Comparison of ENCODE assay signal across 1 cellular context in genomic region chr6:51459958-51460357, GRCh38.
TF ChIP-seq lines count a peak whose summit lies in the region.

No MANE protein-coding gene starts in this region.

TF ChIP-seq in GM12878, 131 proteins besides CTCF, POLR2A, EP300 and RAD21 (continued from another document):
- TF ChIP-seq REST (IDR thresholded peaks at IDR 0.05; ENCODE audit: low read depth, low read length): no peak
- TF ChIP-seq MEF2B (IDR thresholded peaks at IDR 0.05; ENCODE audit: partially characterized antibody, poor library complexity, severe bottlenecking): peak; percentile 99
- peak; percentile 92 for TF ChIP-seq FOXM1 (IDR thresholded peaks at IDR 0.05; ENCODE audit: low read depth, low read length)
- no peak for TF ChIP-seq NR2C1 (IDR thresholded peaks at IDR 0.05)
- no peak for TF ChIP-seq WRNIP1 (IDR thresholded peaks at IDR 0.05; ENCODE audit: borderline replicate concordance, low read depth, low read length)
- TF ChIP-seq ZNF24 (IDR thresholded peaks at IDR 0.05): peak; percentile 59; the same call in 1 of the 2 replicates
- TF ChIP-seq LARP7 (IDR thresholded peaks at IDR 0.05): no peak
- no peak for TF ChIP-seq PRDM15 (CRISPR knock-in tag; IDR thresholded peaks at IDR 0.05)
- no peak for TF ChIP-seq TARDBP (IDR thresholded peaks at IDR 0.05; ENCODE audit: borderline replicate concordance)
- TF ChIP-seq IKZF2 (IDR thresholded peaks at IDR 0.05): peak; percentile 82 to 88
- TF ChIP-seq USF1 (IDR thresholded peaks at IDR 0.05; ENCODE audit: borderline replicate concordance, extremely low read length, insufficient read depth, low read depth, low read length): no peak
- no peak for TF ChIP-seq CEBPB (IDR thresholded peaks at IDR 0.05; ENCODE audit: borderline replicate concordance in 1 of 2, low read depth in 2 of 2, low read length in 2 of 2)
- TF ChIP-seq SPI1 (IDR thresholded peaks at IDR 0.05; ENCODE audit: borderline replicate concordance, insufficient read depth, low read depth, low read length): no peak
- TF ChIP-seq GABPA (IDR thresholded peaks at IDR 0.05; ENCODE audit: low read depth): 0 out of 2 replicates have a peak, but pooled peaks have one; percentile 17
- no peak for TF ChIP-seq HSF1 (IDR thresholded peaks at IDR 0.05; ENCODE audit: low read depth, low read length)
- no peak for TF ChIP-seq TAF1 (IDR thresholded peaks at IDR 0.05; ENCODE audit: borderline replicate concordance, low read depth, low read length)
- TF ChIP-seq SMAD5 (IDR thresholded peaks at IDR 0.05; ENCODE audit: low read depth): no peak
- no peak for TF ChIP-seq NFYA (IDR thresholded peaks at IDR 0.05; ENCODE audit: borderline replicate concordance, low read depth, low read length)
- no peak for TF ChIP-seq JUND (IDR thresholded peaks at IDR 0.05; ENCODE audit: low read depth, low read length)
- TF ChIP-seq SUPT20H (IDR thresholded peaks at IDR 0.05; ENCODE audit: borderline replicate concordance, control insufficient read depth, low read depth, low read length): no peak
- no peak for TF ChIP-seq E2F4 (IDR thresholded peaks at IDR 0.05; ENCODE audit: low read depth, low read length)
- TF ChIP-seq RBBP5 (conservative IDR thresholded peaks at IDR 0.05): no peak
- TF ChIP-seq MYC (IDR thresholded peaks at IDR 0.05; ENCODE audit: insufficient read depth, insufficient read length, insufficient replicate concordance, low read length, severe bottlenecking): no peak
- no peak for TF ChIP-seq SREBF2 (IDR thresholded peaks at IDR 0.05; ENCODE audit: low read length)
- TF ChIP-seq ZSCAN29 (IDR thresholded peaks at IDR 0.05): no peak
- no peak for TF ChIP-seq CHD1 (IDR thresholded peaks at IDR 0.05; ENCODE audit: low read depth, low read length)
- no peak for TF ChIP-seq IRF5 (IDR thresholded peaks at IDR 0.05; ENCODE audit: borderline replicate concordance)
- peak; percentile 85 for TF ChIP-seq ATF2 (IDR thresholded peaks at IDR 0.05; ENCODE audit: low read length)
- peak; percentile 67 for TF ChIP-seq IKZF1 (conservative IDR thresholded peaks at IDR 0.05)
- peak; percentile 83 for TF ChIP-seq BMI1 (IDR thresholded peaks at IDR 0.05; ENCODE audit: borderline replicate concordance)
- TF ChIP-seq HDAC2 (IDR thresholded peaks at IDR 0.05): no peak
- no peak for TF ChIP-seq ELK1 (IDR thresholded peaks at IDR 0.05; ENCODE audit: low read depth, low read length)
- no peak for TF ChIP-seq ZZZ3 (IDR thresholded peaks at IDR 0.05; ENCODE audit: control insufficient read depth, insufficient read length, low read depth)
- peak; percentile 78 for TF ChIP-seq SKIL (IDR thresholded peaks at IDR 0.05; ENCODE audit: low read depth, poor library complexity, severe bottlenecking)
